In genomic region chr1:78104322-78104721, GRCh38 we compare ENCODE assay signal across 24 cellular contexts. TPM values are rescaled to one million over a fixed set of nuclear protein-coding genes. Genes with fewer than 3 reads are reported as not detected.
A peak's percentile ranks its signal among the peaks of the same experiment; 100 is the strongest.
DNase-seq lines count a peak whose midpoint lies in the region; ATAC-seq and TF ChIP-seq lines count a peak whose summit lies in the region.
"Had no signal": no experiment of that assay in that cellular context is flagged by ENCODE, and none has a peak within 500 bp of the region (broad histone marks: within the 10 kb centered on the region; RNA-seq: fewer than 3 reads in every experiment).

No MANE protein-coding gene starts in this region.

- in situ Hi-C loops in astrocyte of the spinal cord (cut with HindIII; ENCODE audit: low sequenced_read_pairs): no loop called here

- H3K27me3 ChIP-seq in BJ (ENCODE audit: control insufficient read depth, insufficient read depth, low read length): no peaks in the 10 kb centered on the region
- H3K27me3 ChIP-seq in adrenal gland: no peaks in the 10 kb centered on the region
- H3K27me3 ChIP-seq: dorsolateral prefrontal cortex, neutrophil, right atrium auricular region, tibial artery had no signal

- TF ChIP-seq POLR2A in adrenal gland (IDR thresholded peaks at IDR 0.05): no peak

- H3K27ac ChIP-seq in adrenal gland: no peak overlapping the region
- H3K27ac ChIP-seq: dorsolateral prefrontal cortex, neutrophil, tibial artery had no signal

- H3K27ac Mint-ChIP-seq in stimulated activated effector memory CD8-positive, alpha-beta T cell treated with anti-CD3 and anti-CD28 coated beads, Interleukin-12 subunit alpha, Interleukin-12 subunit beta, amount 100 ng/mL, for 72 hours: no peak overlapping the region
- H3K27ac Mint-ChIP-seq: activated B cell treated with CpG ODN at 0.5 μM for 24 hours; activated CD4-positive, alpha-beta memory T cell treated with anti-CD3 and anti-CD28 coated beads, Interleukin-2, amount 10 ng/mL, durations not matched to agents 7 days and 5 days; CD8-positive, alpha-beta T cell; T-helper 17 cell had no signal

- CTCF ChIA-PET in BJ (lab: Yijun Ruan, JAX): interaction anchor here (1.4 to 2.0 kb wide), 2 partner anchors 9 to 123 kb away, joined by 3 to 12 read pairs; no protein-coding TSS in a partner anchor

- H3K36me3 ChIP-seq in BJ (ENCODE audit: control insufficient read depth, insufficient read depth, low read length) (no peaks in the 10 kb centered on the region), adrenal gland (replicated peaks in 1 of 2) (no peaks in the 10 kb centered on the region)
- H3K36me3 ChIP-seq: neutrophil, right atrium auricular region, tibial artery had no signal

- intact Hi-C loops in adrenal gland (cut with DNase I): no loop called here

- peaks cover 14 to 18% of the 10 kb centered on the region in 2 donors for H3K4me1 ChIP-seq in adrenal gland (replicated peaks in 1 of 2)

- POLR2A ChIA-PET in BJ (lab: Charles Lee): interaction anchor here (0.5 kb wide), 1 partner anchor 421 kb away, joined by 8 read pairs; no protein-coding TSS in a partner anchor

- H3K4me3 Mint-ChIP-seq in stimulated activated effector memory CD8-positive, alpha-beta T cell treated with anti-CD3 and anti-CD28 coated beads, Interleukin-12 subunit alpha, Interleukin-12 subunit beta, amount 100 ng/mL, for 72 hours: no peak overlapping the region
- H3K4me3 Mint-ChIP-seq: activated B cell treated with CpG ODN at 0.5 μM for 24 hours; activated CD4-positive, alpha-beta memory T cell treated with anti-CD3 and anti-CD28 coated beads, Interleukin-2, amount 10 ng/mL, durations not matched to agents 7 days and 5 days; CD8-positive, alpha-beta T cell; T-helper 17 cell had no signal

- no peaks in the 10 kb centered on the region for H3K4me1 Mint-ChIP-seq in stimulated activated effector memory CD8-positive, alpha-beta T cell treated with anti-CD3 and anti-CD28 coated beads, Interleukin-12 subunit alpha, Interleukin-12 subunit beta, amount 100 ng/mL, for 72 hours
- H3K4me1 Mint-ChIP-seq: activated B cell treated with CpG ODN at 0.5 μM for 24 hours; activated CD4-positive, alpha-beta memory T cell treated with anti-CD3 and anti-CD28 coated beads, Interleukin-2, amount 10 ng/mL, durations not matched to agents 7 days and 5 days had no signal

- no peak for TF ChIP-seq CTCF in BJ (IDR thresholded peaks at IDR 0.05; ENCODE audit: insufficient read depth, low read depth, low read length)
- TF ChIP-seq CTCF in astrocyte of the spinal cord (IDR thresholded peaks at IDR 0.05; ENCODE audit: low read depth, low read length): no peak
- TF ChIP-seq CTCF in adrenal gland (IDR thresholded peaks at IDR 0.05): no peak

- ATAC-seq in stimulated activated effector memory CD8-positive, alpha-beta T cell treated with anti-CD3 and anti-CD28 coated beads, Interleukin-12 subunit alpha, Interleukin-12 subunit beta, amount 100 ng/mL, for 72 hours: no peak
- no peak for ATAC-seq in HG03280 (IDR thresholded peaks at IDR 0.05; ENCODE audit: unreplicated experiment)
- ATAC-seq: CD8-positive, alpha-beta T cell; T-helper 17 cell had no signal

- no peaks in the 10 kb centered on the region for H3K9me3 ChIP-seq in adrenal gland (replicated peaks in 1 of 3)
- H3K9me3 ChIP-seq: neutrophil, right atrium auricular region, tibial artery had no signal

- H3K4me3 ChIP-seq in BJ (ENCODE audit: low read depth, low read length) (no peak overlapping the region), astrocyte of the spinal cord (ENCODE audit: low read depth, low read length) (no peak overlapping the region), adrenal gland (no peak overlapping the region)
- H3K4me3 ChIP-seq: dorsolateral prefrontal cortex, right atrium auricular region, tibial artery had no signal

- H3K36me3 Mint-ChIP-seq in stimulated activated effector memory CD8-positive, alpha-beta T cell treated with anti-CD3 and anti-CD28 coated beads, Interleukin-12 subunit alpha, Interleukin-12 subunit beta, amount 100 ng/mL, for 72 hours: no peaks in the 10 kb centered on the region
- H3K36me3 Mint-ChIP-seq: CD8-positive, alpha-beta T cell had no signal

- DNase-seq in BJ (ENCODE audit: low read depth) (peak; percentile 60), HT1080 (ENCODE audit: low read depth) (peak; percentile 64), astrocyte of the spinal cord (ENCODE audit: low read depth, low spot score) (peak; percentile 72), myocyte (ENCODE audit: low read depth) (peak; percentile 58), germinal center (ENCODE audit: low spot score) (no peak), adrenal gland (no peak)
- no peak for DNase-seq in stimulated activated effector memory CD8-positive, alpha-beta T cell treated with anti-CD3 and anti-CD28 coated beads, Interleukin-12 subunit alpha, Interleukin-12 subunit beta, amount 100 ng/mL, for 72 hours (ENCODE audit: low spot score in 2 of 2)
- DNase-seq: activated B cell treated with CpG ODN at 0.5 μM for 24 hours; activated CD4-positive, alpha-beta memory T cell treated with anti-CD3 and anti-CD28 coated beads, Interleukin-2, amount 10 ng/mL, durations not matched to agents 7 days and 5 days; activated naive CD4-positive, alpha-beta T cell treated with Interleukin-2 at 50 U/mL for 16 hours; CD8-positive, alpha-beta T cell; DMS79; dorsolateral prefrontal cortex; glutamatergic neuron; NCI-H146; NCI-H2171 treated with DMSO at 0.1 percent for 48 hours; SHP77 treated with DMSO at 0.1 percent for 48 hours; stimulated activated naive CD4-positive, alpha-beta T cell; T-helper 17 cell; tibial artery had no signal

- H3K9me3 Mint-ChIP-seq in stimulated activated effector memory CD8-positive, alpha-beta T cell treated with anti-CD3 and anti-CD28 coated beads, Interleukin-12 subunit alpha, Interleukin-12 subunit beta, amount 100 ng/mL, for 72 hours: no peaks in the 10 kb centered on the region
- H3K9me3 Mint-ChIP-seq: activated B cell treated with CpG ODN at 0.5 μM for 24 hours; activated CD4-positive, alpha-beta memory T cell treated with anti-CD3 and anti-CD28 coated beads, Interleukin-2, amount 10 ng/mL, durations not matched to agents 7 days and 5 days; CD8-positive, alpha-beta T cell had no signal

RNA-seq across cellular contexts. Expression of gene GIPC2, which starts 58.6 kb away (rescaled TPM):
- polyA plus RNA-seq in BJ (2011; rRNA removed): 0.04 and 0.15 TPM in 2 replicates
- polyA minus RNA-seq in BJ (2011; rRNA and poly(A)+ RNA removed): 0.09 TPM in 1 of 2 replicates, not detected in the other
- total RNA-seq in HT1080 (2014; rRNA removed; shearing (Covaris generic)): not detected in 2 replicates
- 0.03 and 0.07 TPM in 2 replicates for polyA plus RNA-seq in HT1080 (2015; cell fraction: cytosol; rRNA removed)
- polyA plus RNA-seq in HT1080 (2015; cell fraction: nucleus; rRNA removed): not detected in 2 replicates
- total RNA-seq in myocyte: 2.2 and 2.3 TPM in 2 replicates
- polyA plus RNA-seq in myocyte (2012): 0.39 TPM
- total RNA-seq in adrenal gland: 10 to 100 TPM; 13.8 to 53.4 (median 35.2) TPM
- polyA plus RNA-seq in adrenal gland: 10 to 100 TPM; 10.6 to 15.8 (median 14.8) TPM
- total RNA-seq: activated B cell treated with CpG ODN at 0.5 μM for 24 hours, OCI-LY7 had no signal

Comparison
In these comparisons a context has a peak if more than half of its experiments do, and no peak if none do; other contexts are left out.
1. DNase-seq: peak in BJ (single experiment), HT1080 (single experiment), astrocyte of the spinal cord (single experiment) and myocyte (single experiment); none in germinal center (single experiment), stimulated activated effector memory CD8-positive, alpha-beta T cell treated with anti-CD3 and anti-CD28 coated beads, Interleukin-12 subunit alpha, Interleukin-12 subunit beta, amount 100 ng/mL, for 72 hours (0 of 2) and adrenal gland (0 of 7).